ENCODE assay signal across 25 cellular contexts in the genomic region with DNA sequence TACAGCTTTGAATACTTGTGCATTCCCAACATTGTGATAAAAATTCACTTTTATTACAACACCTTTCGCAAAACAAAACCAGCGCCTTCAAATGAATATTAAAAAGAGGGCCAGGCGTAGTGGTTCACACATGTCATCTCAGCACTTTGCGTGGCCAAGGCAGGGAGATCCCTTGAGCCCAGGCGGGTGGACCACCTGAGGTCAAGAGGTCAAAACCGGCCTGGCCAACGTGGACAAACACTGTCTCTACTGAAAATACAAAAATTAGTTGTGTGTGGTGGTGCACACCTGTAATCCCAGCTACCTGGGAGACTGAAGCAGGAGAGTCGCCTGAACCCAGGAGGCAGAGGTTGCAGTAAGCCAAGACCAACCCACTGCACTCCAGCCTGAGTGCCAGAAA. TPM values are rescaled to one million over a fixed set of nuclear protein-coding genes. Genes with fewer than 3 reads are reported as not detected.
"Had no signal": no experiment of that assay in that cellular context is flagged by ENCODE, and none has a peak within 500 bp of the region (broad histone marks: within the 10 kb centered on the region; RNA-seq: fewer than 3 reads in every experiment).

No MANE protein-coding gene starts in this region.

- H3K9me3 ChIP-seq: esophagus muscularis mucosa, pancreas, tibial artery had no signal

- H3K27me3 ChIP-seq: esophagus muscularis mucosa, pancreas, tibial artery had no signal

- H3K4me3 Mint-ChIP-seq: activated CD4-positive, alpha-beta T cell treated with anti-CD3 and anti-CD28 coated beads for 36 hours; nephron progenitor cell had no signal

- H3K4me3 ChIP-seq: esophagus muscularis mucosa, pancreas, skin epidermis, tibial artery had no signal

- H3K27ac ChIP-seq: esophagus muscularis mucosa, pancreas, skin epidermis, tibial artery had no signal

- FAIRE-seq: astrocyte, frontal cortex, islet of Langerhans, pancreas had no signal

- H3K9me3 Mint-ChIP-seq: nephron progenitor cell; stimulated activated naive CD8-positive, alpha-beta T cell treated with anti-CD3 and anti-CD28 coated beads, Interleukin-15, Interleukin-2, amounts not matched to agents 100 ng/mL and 50 ng/mL, for 24 hours had no signal

- H3K27ac Mint-ChIP-seq: nephron progenitor cell had no signal

- DNase-seq: activated CD4-positive, alpha-beta T cell treated with anti-CD3 and anti-CD28 coated beads for 36 hours; activated CD4-positive, alpha-beta T cell treated with anti-CD3 and anti-CD28 coated beads, Interleukin-2, amount 50 U/mL, for 48 hours; activated effector memory CD4-positive, alpha-beta T cell treated with anti-CD3 and anti-CD28 coated beads, Interleukin-2, amount 50 U/mL, for 16 hours; activated naive CD4-positive, alpha-beta T cell treated with anti-CD3 and anti-CD28 coated beads, Interleukin-2, amount 50 U/mL, for 16 hours; central memory CD4-positive, alpha-beta T cell; dermis blood vessel endothelial cell; effector memory CD4-positive, alpha-beta T cell; head of caudate nucleus; hypothalamus; midbrain; nephron progenitor cell; pancreas; right cardiac atrium; stimulated activated CD4-positive, alpha-beta T cell treated with anti-CD3 and anti-CD28 coated beads, Interleukin-1b, Interleukin-23, amount 100 ng/mL, for 48 hours; substantia nigra; T-helper 1 cell; T-helper 9 cell; tibial artery had no signal

- ATAC-seq: activated CD4-positive, alpha-beta T cell treated with anti-CD3 and anti-CD28 coated beads for 36 hours; right cardiac atrium had no signal

- H3K27me3 Mint-ChIP-seq: activated CD4-positive, alpha-beta T cell treated with anti-CD3 and anti-CD28 coated beads for 36 hours; stimulated activated naive CD8-positive, alpha-beta T cell treated with anti-CD3 and anti-CD28 coated beads, Interleukin-15, Interleukin-2, amounts not matched to agents 100 ng/mL and 50 ng/mL, for 24 hours had no signal

RNA-seq across cellular contexts. Expression of gene RPGRIP1, which starts 53.4 kb away (rescaled TPM):
- total RNA-seq: astrocyte, dermis blood vessel endothelial cell, esophagus muscularis mucosa, frontal cortex, pulmonary artery endothelial cell had no signal
